9 cellular contexts compared by ENCODE assay signal in genomic region chr1:6246497-6247295, GRCh38. TPM values are rescaled to one million over a fixed set of nuclear protein-coding genes. Genes with fewer than 3 reads are reported as not detected.
DNase-seq lines count a peak whose midpoint lies in the region; ATAC-seq and TF ChIP-seq lines count a peak whose summit lies in the region.
"Had no signal": no experiment of that assay in that cellular context is flagged by ENCODE, and none has a peak within 500 bp of the region (broad histone marks: within the 10 kb centered on the region; RNA-seq: fewer than 3 reads in every experiment).

No MANE protein-coding gene starts in this region.

- POLR2A ChIA-PET in GM10248 (lab: Yijun Ruan, JAX): interaction anchor here (0.5 kb wide), 1 partner anchor 196 kb away, joined by 5 read pairs; no protein-coding TSS in a partner anchor

- DNase-seq in GM10248 (ENCODE audit: extremely low spot score) (peak; percentile 88), Kasumi-1 (lab: John Stamatoyannopoulos, UW) (peak; percentile 63 to 71), SK-N-DZ (ENCODE audit: low spot score) (peak; percentile 72), glomerular visceral epithelial cell (ENCODE audit: extremely low spot score) (peak; percentile 74), ovary (peak; percentile 79 to 91 (median 87)), transverse colon (peak; percentile 81)
- peak; percentile 82 for DNase-seq in activated naive CD4-positive, alpha-beta T cell treated with anti-CD3 and anti-CD28 coated beads for 36 hours

- H3K4me3 ChIP-seq in ovary (no peak overlapping the region), transverse colon (no peak overlapping the region)

- H3K9me3 Mint-ChIP-seq in activated naive CD4-positive, alpha-beta T cell treated with anti-CD3 and anti-CD28 coated beads for 36 hours: no peaks in the 10 kb centered on the region

- CTCF ChIA-PET in GM10248 (lab: Yijun Ruan, JAX): interaction anchor here (0.7 to 9.6 kb wide), 51 partner anchors 8 to 330 kb away, joined by 3 to 272 read pairs (median 4); partner anchors contain the start of genes ESPN, GPR153 and ICMT
- CTCF ChIA-PET in activated naive CD4-positive, alpha-beta T cell treated with anti-CD3 and anti-CD28 coated beads for 36 hours (lab: Charles Lee): interaction anchor here (0.7 to 4.2 kb wide), 30 partner anchors 8 to 348 kb away, joined by 3 to 49 read pairs (median 4); partner anchors contain the start of genes ACOT7 and ICMT

- H3K4me1 ChIP-seq in ovary (ENCODE audit: insufficient read depth): peaks cover 21% of the 10 kb centered on the region
- H3K4me1 ChIP-seq in transverse colon: peaks cover 18 to 45% (median 39%) of the 10 kb centered on the region in 4 donors

- WGBS in ovary, 3 donors: 2 to 6% (median 5%) methylated on average over 20 to 28 of the region's 28 CpGs
- 16% methylated on average over 11 of the region's 28 CpGs; no CpG with 5 or more reads in 1 of the 2 donors for WGBS in transverse colon (ENCODE audit: low coverage in 1 of 2), 2 donors

- H3K36me3 ChIP-seq in ovary: no peaks in the 10 kb centered on the region
- H3K36me3 ChIP-seq in transverse colon: no peaks in the 10 kb centered on the region

- peak overlapping the region; percentile 36 for H3K4me3 Mint-ChIP-seq in activated naive CD4-positive, alpha-beta T cell treated with anti-CD3 and anti-CD28 coated beads for 36 hours

- in situ Hi-C loops in transverse colon (cut with MboI; ENCODE audit: low pct_ligation_motif_present in 1 of 4, low pct_unique_long_range_greater_than_20kb in 1 of 4, low sequenced_read_pairs in 3 of 4): loop anchor here in 3 of 4 donors (5.0 to 25.0 kb wide), 3 partner anchors 96 to 166 kb away; partner anchors contain the start of genes ESPN (in 1 of the 3) and HES2 (in 1 of the 3)

- peaks cover 49% of the 10 kb centered on the region for H3K27me3 Mint-ChIP-seq in activated naive CD4-positive, alpha-beta T cell treated with anti-CD3 and anti-CD28 coated beads for 36 hours (ENCODE audit: low read depth)

- H3K4me1 Mint-ChIP-seq in activated naive CD4-positive, alpha-beta T cell treated with anti-CD3 and anti-CD28 coated beads for 36 hours (ENCODE audit: low read depth): peaks cover 9% of the 10 kb centered on the region

- H3K27me3 ChIP-seq in ovary (peaks cover 15% of the 10 kb centered on the region), transverse colon (peaks cover 96% of the 10 kb centered on the region)

- intact Hi-C loops in activated naive CD4-positive, alpha-beta T cell treated with anti-CD3 and anti-CD28 coated beads for 36 hours (cut with micrococcal nuclease): loop anchor here (1.0 to 5.0 kb wide), 6 partner anchors 97 to 734 kb away; no protein-coding TSS in a partner anchor
- intact Hi-C loops in ovary (cut with DNase I) (loop anchor here (2.0 to 10.0 kb wide), 8 partner anchors 96 to 202 kb away; partner anchors contain the start of gene KCNAB2 (in 1 of the 4)), transverse colon (cut with DNase I; ENCODE audit: low total_unique reads) (loop anchor here (5.0 kb wide), 2 partner anchors 96 to 161 kb away; no protein-coding TSS in a partner anchor)

- TF ChIP-seq EP300 in ovary (IDR thresholded peaks at IDR 0.05) (no peak), transverse colon (IDR thresholded peaks at IDR 0.05; ENCODE audit: low read depth) (no peak)

- H3K9me3 ChIP-seq in ovary (no peaks in the 10 kb centered on the region), transverse colon (no peaks in the 10 kb centered on the region)

- H3K27ac ChIP-seq in ovary: no peak overlapping the region
- H3K27ac ChIP-seq in transverse colon: no peak overlapping the region

- TF ChIP-seq CTCF in GM10248 (IDR thresholded peaks at IDR 0.05; ENCODE audit: control extremely low read depth, extremely low read depth, low read depth, missing control alignments): peak; percentile 91
- TF ChIP-seq CTCF in ovary (IDR thresholded peaks at IDR 0.05): peak; percentile 85 to 96 (median 95)
- peak; percentile 96 to 99 (median 98) for TF ChIP-seq CTCF in transverse colon (IDR thresholded peaks at IDR 0.05)

- H3K27ac Mint-ChIP-seq in activated naive CD4-positive, alpha-beta T cell treated with anti-CD3 and anti-CD28 coated beads for 36 hours: no peak overlapping the region

- TF ChIP-seq POLR2A in ovary (IDR thresholded peaks at IDR 0.05) (no peak), transverse colon (IDR thresholded peaks at IDR 0.05) (peak; percentile 26)

- ATAC-seq in HG02759 (IDR thresholded peaks at IDR 0.05; ENCODE audit: unreplicated experiment): no peak

- H3K36me3 Mint-ChIP-seq in activated naive CD4-positive, alpha-beta T cell treated with anti-CD3 and anti-CD28 coated beads for 36 hours (ENCODE audit: low read depth): no peaks in the 10 kb centered on the region

RNA-seq across cellular contexts. Expression of gene HES3, which starts 2.7 kb away (rescaled TPM):
- polyA plus RNA-seq in SK-N-DZ (2014; cell fraction: cytosol; rRNA removed): not detected in 2 replicates
- 0.30 TPM in 1 of 2 replicates, not detected in the other for polyA plus RNA-seq in SK-N-DZ (2014; cell fraction: nucleus; rRNA removed)
- not detected for total RNA-seq in activated naive CD4-positive, alpha-beta T cell treated with anti-CD3 and anti-CD28 coated beads for 36 hours
- total RNA-seq in ovary: not detected
- not detected for polyA plus RNA-seq in ovary
- not detected for total RNA-seq in transverse colon
- total RNA-seq: skeletal muscle tissue had no signal

RNA-seq across cellular contexts. Expression of gene ICMT, which starts 10.9 kb away (rescaled TPM):
- 56.5 and 61.7 TPM in 2 replicates for polyA plus RNA-seq in SK-N-DZ (2014; cell fraction: cytosol; rRNA removed)
- 21.2 and 21.5 TPM in 2 replicates for polyA plus RNA-seq in SK-N-DZ (2014; cell fraction: nucleus; rRNA removed)
- total RNA-seq in activated naive CD4-positive, alpha-beta T cell treated with anti-CD3 and anti-CD28 coated beads for 36 hours: 10 to 100 TPM; 31.3 to 33.2 TPM
- 10 to 100 TPM; 13.2 to 39.3 (median 29.9) TPM for total RNA-seq in ovary
- polyA plus RNA-seq in ovary: 10 to 100 TPM; 14.8 to 57.9 TPM
- 10 to 100 TPM; 21.3 to 84.1 (median 61.8) TPM for total RNA-seq in transverse colon

RNA-seq across cellular contexts. Expression of gene GPR153, which starts 14.2 kb away (rescaled TPM):
- 5.6 and 7.6 TPM in 2 replicates for polyA plus RNA-seq in SK-N-DZ (2014; cell fraction: cytosol; rRNA removed)
- 5.1 and 7.4 TPM in 2 replicates for polyA plus RNA-seq in SK-N-DZ (2014; cell fraction: nucleus; rRNA removed)
- total RNA-seq in activated naive CD4-positive, alpha-beta T cell treated with anti-CD3 and anti-CD28 coated beads for 36 hours: under 1 TPM; 0.07 TPM
- total RNA-seq in ovary (10 to 100 TPM in 5 of 7 donors, 1 to 10 TPM in 2; 6.0 to 42.0 (median 17.8) TPM), transverse colon (10 to 100 TPM; 15.6 to 38.2 (median 27.8) TPM)
- polyA plus RNA-seq in ovary: 10 to 100 TPM in 1 of 2 donors, 1 to 10 TPM in 1; 4.2 to 11.0 TPM

RNA-seq across cellular contexts. Expression of gene RNF207, which starts 40.8 kb away (rescaled TPM):
- 5.9 and 13.4 TPM in 2 replicates for polyA plus RNA-seq in SK-N-DZ (2014; cell fraction: cytosol; rRNA removed)
- 72.6 and 79.0 TPM in 2 replicates for polyA plus RNA-seq in SK-N-DZ (2014; cell fraction: nucleus; rRNA removed)
- 1 to 10 TPM; 3.2 to 4.1 TPM for total RNA-seq in activated naive CD4-positive, alpha-beta T cell treated with anti-CD3 and anti-CD28 coated beads for 36 hours
- 10 to 100 TPM in 2 of 7 donors, 1 to 10 TPM in 5; 2.3 to 24.4 (median 7.8) TPM for total RNA-seq in ovary
- polyA plus RNA-seq in ovary: 1 to 10 TPM; 2.0 to 3.0 TPM
- 1,000 to 10,000 TPM in 1 of 4 donors, 100 to 1,000 TPM in 2, 10 to 100 TPM in 1; 82.6 to 1,341 (median 190) TPM for total RNA-seq in transverse colon

RNA-seq across cellular contexts. Expression of gene RPL22, which starts 47.3 kb away (rescaled TPM):
- 206 and 224 TPM in 2 replicates for polyA plus RNA-seq in SK-N-DZ (2014; cell fraction: cytosol; rRNA removed)
- 133 and 136 TPM in 2 replicates for polyA plus RNA-seq in SK-N-DZ (2014; cell fraction: nucleus; rRNA removed)
- 100 to 1,000 TPM; 507 to 553 TPM for total RNA-seq in activated naive CD4-positive, alpha-beta T cell treated with anti-CD3 and anti-CD28 coated beads for 36 hours
- total RNA-seq in ovary: 1,000 to 10,000 TPM in 1 of 7 donors, 100 to 1,000 TPM in 6; 379 to 1,097 (median 715) TPM
- 1,000 to 10,000 TPM in 1 of 2 donors, 100 to 1,000 TPM in 1; 619 to 2,062 TPM for polyA plus RNA-seq in ovary
- 100 to 1,000 TPM in 3 of 4 donors, 10 to 100 TPM in 1; 56.5 to 170 (median 106) TPM for total RNA-seq in transverse colon

Comparison
In these comparisons a context has a peak if more than half of its experiments do, and no peak if none do; other contexts are left out.
1. RNA of gene GPR153, which starts 14.2 kb away (total RNA-seq): 15.6 to 38.2 TPM in transverse colon and 6.0 to 42.0 TPM in ovary; 0.07 TPM in activated naive CD4-positive, alpha-beta T cell treated with anti-CD3 and anti-CD28 coated beads for 36 hours; every median in the first group is over 4 times any median in the second.
2. Peak in every context shown above with its lines, with median percentiles within 50 percentile points of each other: DNase-seq and CTCF ChIP-seq.